17 cellular contexts compared by ENCODE assay signal in genomic region chr6:34723203-34723602, GRCh38. TPM values are rescaled to one million over a fixed set of nuclear protein-coding genes. Genes with fewer than 3 reads are reported as not detected.
DNase-seq lines count a peak whose midpoint lies in the region; ATAC-seq, FAIRE-seq and TF ChIP-seq lines count a peak whose summit lies in the region.
"Had no signal": no experiment of that assay in that cellular context is flagged by ENCODE, and none has a peak within 500 bp of the region (broad histone marks: within the 10 kb centered on the region; RNA-seq: fewer than 3 reads in every experiment).

No MANE protein-coding gene starts in this region.

- ATAC-seq in IMR-90 (ENCODE audit: low read depth) (peak; percentile 79), left cardiac atrium (no peak)
- ATAC-seq: activated naive CD8-positive, alpha-beta T cell treated with anti-CD3 and anti-CD28 coated beads, Interleukin-2, amount 50 U/mL, for 24 hours; T-cell had no signal

- peaks cover 25% of the 10 kb centered on the region for H3K4me1 Mint-ChIP-seq in mesothelial cell of epicardium
- H3K4me1 Mint-ChIP-seq: activated naive CD8-positive, alpha-beta T cell treated with anti-CD3 and anti-CD28 coated beads, Interleukin-2, amount 50 U/mL, for 24 hours; T-cell had no signal

- in situ Hi-C loops in Caki2 (cut with HindIII; ENCODE audit: low pct_unique_long_range_greater_than_20kb, low sequenced_read_pairs), result no loop called here
- in situ Hi-C loops in IMR-90 (cut with MboI; ENCODE audit: low sequenced_read_pairs), result no loop called here

- H3K9me1 ChIP-seq in IMR-90 (ENCODE audit: insufficient read depth, low read length), result no peaks in the 10 kb centered on the region

- H3K27ac ChIP-seq in IMR-90 (ENCODE audit: insufficient read depth, low read length), result peak overlapping the region; percentile 47; the same call in 1 of the 2 replicates
- H3K27ac ChIP-seq in prostate gland, result no peak overlapping the region
- H3K27ac ChIP-seq: coronary artery had no signal

- no peaks in the 10 kb centered on the region for H3K79me1 ChIP-seq in IMR-90 (ENCODE audit: low read depth in 1 of 2, low read length in 2 of 2)

- H2BK15ac ChIP-seq in IMR-90 (ENCODE audit: low read depth, low read length), result peak overlapping the region; percentile 1; the same call in 1 of the 3 replicates

- CTCF ChIA-PET in IMR-90 (lab: Yijun Ruan, JAX), result interaction anchor here (0.6 to 1.0 kb wide), 2 partner anchors 10 to 26 kb away, joined by 3 to 5 read pairs; no protein-coding TSS in a partner anchor

- dilution Hi-C loops in IMR-90 (cut with HindIII; ENCODE audit: low sequenced_read_pairs, unreplicated experiment), result no loop called here

- FAIRE-seq in bronchial epithelial cell (lab: Jason Lieb, UNC), result no peak

- H3K4me2 ChIP-seq in IMR-90 (ENCODE audit: low read depth, low read length), result peak overlapping the region; percentile 14; the same call in 1 of the 2 replicates

- no peaks in the 10 kb centered on the region for H3K36me3 ChIP-seq in IMR-90 (ENCODE audit: control insufficient read depth, insufficient read depth, low read length)
- H3K36me3 ChIP-seq in bronchial epithelial cell (ENCODE audit: control insufficient read depth, insufficient read depth, low read length), result no peaks in the 10 kb centered on the region
- no peaks in the 10 kb centered on the region for H3K36me3 ChIP-seq in prostate gland
- no peaks in the 10 kb centered on the region for H3K36me3 ChIP-seq in MG63
- H3K36me3 ChIP-seq: BLaER1 treated with 17β-estradiol and CSF1 and Interleukin-3, amounts not matched to agents 10 nM and 100 nM had no signal

- no peaks in the 10 kb centered on the region for H3K27me3 ChIP-seq in IMR-90 (ENCODE audit: control insufficient read depth, insufficient read depth, low read length)
- no peaks in the 10 kb centered on the region for H3K27me3 ChIP-seq in bronchial epithelial cell (ENCODE audit: control insufficient read depth, insufficient read depth, low read length)
- H3K27me3 ChIP-seq in prostate gland (replicated peaks; ENCODE audit: insufficient read depth), result no peaks in the 10 kb centered on the region
- no peaks in the 10 kb centered on the region for H3K27me3 ChIP-seq in MG63
- H3K27me3 ChIP-seq: BLaER1 treated with 17β-estradiol and CSF1 and Interleukin-3, amounts not matched to agents 10 nM and 100 nM had no signal

- no peak overlapping the region for H3K9ac ChIP-seq in IMR-90 (ENCODE audit: low read depth, low read length)

- 0 out of 2 replicates have a peak overlapping the region, but pooled peaks have one; percentile 21 for H2BK20ac ChIP-seq in IMR-90 (ENCODE audit: low read depth, low read length)

- TF ChIP-seq RAD21 in IMR-90 (IDR thresholded peaks at IDR 0.05; ENCODE audit: low read length), result no peak

- no peak overlapping the region for H2AK5ac ChIP-seq in IMR-90 (ENCODE audit: low read depth, low read length)

- no peak for TF ChIP-seq POLR2A in IMR-90 (IDR thresholded peaks at IDR 0.05; ENCODE audit: low read depth, low read length)
- TF ChIP-seq POLR2A in prostate gland (IDR thresholded peaks at IDR 0.05), result no peak

- H3K4me3 ChIP-seq in IMR-90 (ENCODE audit: insufficient read depth, low read depth, low read length), result no peak overlapping the region
- no peak overlapping the region for H3K4me3 ChIP-seq in bronchial epithelial cell (ENCODE audit: low read depth, low read length)
- H3K4me3 ChIP-seq in prostate gland, result no peak overlapping the region
- H3K4me3 ChIP-seq in MG63, result no peak overlapping the region
- H3K4me3 ChIP-seq: BLaER1 treated with 17β-estradiol and CSF1 and Interleukin-3, amounts not matched to agents 10 nM and 100 nM; coronary artery had no signal

- H2AFZ ChIP-seq in IMR-90 (replicated peaks; ENCODE audit: low read length, poor library complexity), result no peak overlapping the region

- H4K20me1 ChIP-seq in IMR-90 (ENCODE audit: insufficient read depth, low read length), result no peaks in the 10 kb centered on the region
- H4K20me1 ChIP-seq: BLaER1 treated with 17β-estradiol and CSF1 and Interleukin-3, amounts not matched to agents 10 nM and 100 nM had no signal

- H3K27me3 Mint-ChIP-seq in mesothelial cell of epicardium (ENCODE audit: low read depth), result no peaks in the 10 kb centered on the region
- H3K27me3 Mint-ChIP-seq: activated naive CD8-positive, alpha-beta T cell treated with anti-CD3 and anti-CD28 coated beads, Interleukin-2, amount 50 U/mL, for 24 hours; T-cell had no signal

- BruUV-seq in IMR-90 (replicated peaks; lab: Mats Ljungman, UMichigan), result no TSS peak

- intact Hi-C loops in IMR-90 (cut with micrococcal nuclease), result no loop called here
- intact Hi-C loops in prostate gland (cut with DNase I), result no loop called here
- intact Hi-C loops in left cardiac atrium (cut with DNase I), result no loop called here

- H4K8ac ChIP-seq in IMR-90 (ENCODE audit: low read depth in 2 of 2, low read length in 2 of 2), result peak overlapping the region in 1 of 2 experiments; percentile 50; a peak in 1 of 4 replicates

- DNase-seq in Caki2 (ENCODE audit: low read depth) (peak; percentile 47), IMR-90 (peak; percentile 69), bronchial epithelial cell (ENCODE audit: low read depth) (peak; percentile 26), mesothelial cell of epicardium (ENCODE audit: low spot score in 2 of 2, unreplicated experiment in 2 of 2) (no peak), prostate gland (ENCODE audit: low spot score) (no peak), MG63 (no peak), left cardiac atrium (no peak)
- DNase-seq in stimulated activated CD4-positive, alpha-beta T cell treated with anti-CD3 and anti-CD28 coated beads, Interleukin-12 subunit alpha, Interleukin-12 subunit beta, amount 100 ng/mL, for 4 hours, result no peak
- DNase-seq: activated naive CD8-positive, alpha-beta T cell treated with anti-CD3 and anti-CD28 coated beads, Interleukin-2, amount 50 U/mL, for 24 hours; activated T-cell treated with anti-CD3 and anti-CD28 coated beads for 4 hours; foreskin melanocyte; islet precursor cell; NCI-H2171 treated with DMSO at 0.1 percent for 48 hours; stimulated activated CD4-positive, alpha-beta T cell treated with anti-CD3 and anti-CD28 coated beads, Interleukin-2, amount 100 ng/mL, for 24 hours; T-cell had no signal

- H2AK9ac ChIP-seq in IMR-90 (replicated peaks; ENCODE audit: low read depth, low read length, poor library complexity), result peak overlapping the region; percentile 0

- 50% methylated on average over 1 of the region's 2 CpGs; no CpG with 5 or more reads in 1 of the 2 experiments for WGBS in IMR-90 (ENCODE audit: extremely low coverage in 2 of 2, insufficient read length in 1 of 2), 2 experiments
- WGBS in prostate gland, result 69% methylated on average over 2 of the region's 2 CpGs

- POLR2A ChIA-PET in IMR-90 (lab: Charles Lee; ENCODE audit: unreplicated experiment), result no interaction called here

- peaks cover 3% of the 10 kb centered on the region for H3K4me1 ChIP-seq in IMR-90 (ENCODE audit: control insufficient read depth, insufficient read depth, low read length)
- H3K4me1 ChIP-seq in prostate gland (replicated peaks), result no peaks in the 10 kb centered on the region

- H3K23ac ChIP-seq in IMR-90 (ENCODE audit: low read depth, low read length), result no peak overlapping the region

- no peak overlapping the region for H2BK5ac ChIP-seq in IMR-90 (ENCODE audit: low read depth, low read length, poor library complexity, severe bottlenecking)

- H3K9me3 ChIP-seq in IMR-90 (ENCODE audit: control insufficient read depth, insufficient read depth, low read length), result no peaks in the 10 kb centered on the region
- no peaks in the 10 kb centered on the region for H3K9me3 ChIP-seq in prostate gland
- no peaks in the 10 kb centered on the region for H3K9me3 ChIP-seq in MG63

- TF ChIP-seq CTCF in IMR-90 (conservative IDR thresholded peaks at IDR 0.05; ENCODE audit: low read depth, low read length), result no peak
- TF ChIP-seq CTCF in bronchial epithelial cell (IDR thresholded peaks at IDR 0.05; ENCODE audit: insufficient read depth, low read length, severe bottlenecking), result no peak
- TF ChIP-seq CTCF in mesothelial cell of epicardium (IDR thresholded peaks at IDR 0.05; ENCODE audit: unreplicated experiment), result no peak
- TF ChIP-seq CTCF in prostate gland (IDR thresholded peaks at IDR 0.05), result no peak

- peak overlapping the region; percentile 31; the same call in 1 of the 2 replicates for H3K18ac ChIP-seq in IMR-90 (ENCODE audit: low read depth, low read length)

- H2BK120ac ChIP-seq in IMR-90 (ENCODE audit: low read depth, low read length), result 0 out of 2 replicates have a peak overlapping the region, but pooled peaks have one; percentile 25

- H3K36me3 Mint-ChIP-seq in mesothelial cell of epicardium, result no peaks in the 10 kb centered on the region

- H3K9me3 Mint-ChIP-seq in mesothelial cell of epicardium, result peaks cover 5% of the 10 kb centered on the region

- H3K56ac ChIP-seq in IMR-90 (ENCODE audit: extremely low read depth, insufficient read depth, low read length), result no peak overlapping the region

- no peak overlapping the region for H4K91ac ChIP-seq in IMR-90 (ENCODE audit: insufficient read depth, low read depth, low read length)

- peak overlapping the region; percentile 51; the same call in 1 of the 2 replicates for H3K14ac ChIP-seq in IMR-90 (replicated peaks; ENCODE audit: low read depth, low read length)

- H3K27ac Mint-ChIP-seq in mesothelial cell of epicardium, result peak overlapping the region; percentile 85
- H3K27ac Mint-ChIP-seq: activated naive CD8-positive, alpha-beta T cell treated with anti-CD3 and anti-CD28 coated beads, Interleukin-2, amount 50 U/mL, for 24 hours; T-cell had no signal

- H3K4ac ChIP-seq in IMR-90 (ENCODE audit: low read depth, low read length), result peak overlapping the region; percentile 28; the same call in 1 of the 2 replicates

- H3K4me3 Mint-ChIP-seq in mesothelial cell of epicardium, result no peak overlapping the region
- H3K4me3 Mint-ChIP-seq: activated naive CD8-positive, alpha-beta T cell treated with anti-CD3 and anti-CD28 coated beads, Interleukin-2, amount 50 U/mL, for 24 hours; T-cell had no signal

- H4K5ac ChIP-seq in IMR-90 (ENCODE audit: low read depth, low read length), result no peak overlapping the region; the same call in 1 of the 2 replicates

RNA-seq across cellular contexts. Expression of gene ILRUN, which starts 26.6 kb away (rescaled TPM):
- 46.1 and 54.5 TPM in 2 replicates for total RNA-seq in Caki2 (2014; rRNA removed; shearing (Covaris generic); ENCODE audit: low replicate concordance)
- total RNA-seq in IMR-90 (2012; rRNA removed), result 29.9 and 32.2 TPM in 2 replicates
- polyA plus RNA-seq in IMR-90 (2012; rRNA removed), result 25.4 and 26.0 TPM in 2 replicates
- polyA plus RNA-seq in IMR-90 (2012; cell fraction: cytosol; rRNA removed), result 16.3 and 17.2 TPM in 2 replicates
- polyA plus RNA-seq in IMR-90 (2012; cell fraction: nucleus; rRNA removed; ENCODE audit: low replicate concordance), result 9.8 and 15.3 TPM in 2 replicates
- 62.1 and 64.9 TPM in 2 replicates for total RNA-seq in bronchial epithelial cell
- 55.6 to 61.0 TPM (median 59.4 TPM) in 3 replicates for total RNA-seq in mesothelial cell of epicardium
- total RNA-seq in prostate gland, result 10 to 100 TPM; 57.4 to 93.6 TPM
- total RNA-seq in MG63 (2014; rRNA removed; shearing (Covaris generic); ENCODE audit: low replicate concordance), result 25.9 and 26.1 TPM in 2 replicates
- 100 to 1,000 TPM; 102 to 104 TPM for total RNA-seq in left cardiac atrium

RNA-seq across cellular contexts. Expression of gene SNRPC, which starts 34.1 kb away (rescaled TPM):
- total RNA-seq in Caki2 (2014; rRNA removed; shearing (Covaris generic); ENCODE audit: low replicate concordance), result 468 and 560 TPM in 2 replicates
- 84.8 and 87.5 TPM in 2 replicates for total RNA-seq in IMR-90 (2012; rRNA removed)
- polyA plus RNA-seq in IMR-90 (2012; rRNA removed), result 343 and 345 TPM in 2 replicates
- 212 and 293 TPM in 2 replicates for polyA plus RNA-seq in IMR-90 (2012; cell fraction: cytosol; rRNA removed)
- 80.3 and 130 TPM in 2 replicates for polyA plus RNA-seq in IMR-90 (2012; cell fraction: nucleus; rRNA removed; ENCODE audit: low replicate concordance)
- 46.6 and 62.6 TPM in 2 replicates for total RNA-seq in bronchial epithelial cell
- 112 to 113 TPM (median 113 TPM) in 3 replicates for total RNA-seq in mesothelial cell of epicardium
- total RNA-seq in prostate gland, result 100 to 1,000 TPM in 1 of 2 donors, 10 to 100 TPM in 1; 82.0 to 102 TPM
- total RNA-seq in MG63 (2014; rRNA removed; shearing (Covaris generic); ENCODE audit: low replicate concordance), result 601 and 1,316 TPM in 2 replicates
- total RNA-seq in left cardiac atrium, result 10 to 100 TPM; 87.6 to 91.1 TPM

Comparison
In these comparisons a context has a peak if more than half of its experiments do, and no peak if none do; other contexts are left out.
1. DNase-seq: peak in Caki2 (single experiment), IMR-90 (single experiment) and bronchial epithelial cell (single experiment); none in mesothelial cell of epicardium (0 of 2), prostate gland (single experiment), MG63 (single experiment), left cardiac atrium (single experiment) and stimulated activated CD4-positive, alpha-beta T cell treated with anti-CD3 and anti-CD28 coated beads, Interleukin-12 subunit alpha, Interleukin-12 subunit beta, amount 100 ng/mL, for 4 hours (single experiment).